12 cellular contexts compared by ENCODE assay signal in the genomic region with DNA sequence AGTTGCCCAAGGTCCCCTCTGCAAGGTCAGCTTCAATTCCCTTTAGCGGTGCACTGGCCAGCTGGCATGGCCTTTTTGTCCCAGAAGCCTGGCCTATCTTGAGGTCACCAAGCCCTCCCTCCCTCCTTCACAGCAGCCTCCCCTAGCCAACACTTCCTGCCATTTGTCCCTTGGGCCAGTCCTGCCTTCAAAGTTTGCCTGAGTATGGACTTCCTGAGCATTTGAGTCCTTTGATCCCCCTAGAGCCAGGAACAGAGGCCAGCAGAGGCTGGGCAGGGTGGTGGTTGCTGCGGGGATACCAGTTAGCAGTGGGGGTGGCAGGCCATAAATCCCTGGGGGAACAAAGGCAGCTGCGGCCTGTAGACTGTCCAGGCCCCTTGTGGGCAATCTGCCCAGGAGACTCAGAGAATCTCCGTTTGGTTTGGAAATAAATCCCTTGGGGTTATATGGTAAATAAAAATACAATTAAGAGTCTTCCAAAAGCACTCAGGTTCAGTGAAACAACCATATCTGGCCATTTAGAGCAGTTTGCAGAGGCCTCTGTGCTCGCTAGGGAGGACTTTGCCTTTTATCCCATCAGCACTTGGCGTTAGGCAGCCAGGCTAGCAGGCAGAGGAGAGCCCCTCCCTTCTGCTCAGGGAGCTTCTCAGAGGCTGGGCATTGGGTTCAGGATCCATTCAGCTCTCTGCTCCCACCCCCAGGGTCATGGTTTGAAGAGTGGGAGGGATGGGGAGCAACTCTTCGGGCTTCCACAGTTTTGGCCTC. TPM values are rescaled to one million over a fixed set of nuclear protein-coding genes. Genes with fewer than 3 reads are reported as not detected.
A peak's percentile ranks its signal among the peaks of the same experiment; 100 is the strongest.
DNase-seq lines count a peak whose midpoint lies in the region; ATAC-seq and TF ChIP-seq lines count a peak whose summit lies in the region.
"Had no signal": no experiment of that assay in that cellular context is flagged by ENCODE, and none has a peak within 500 bp of the region (broad histone marks: within the 10 kb centered on the region; RNA-seq: fewer than 3 reads in every experiment).

No MANE protein-coding gene starts in this region.

- POLR2A ChIA-PET in Caco-2 (lab: Charles Lee), result no interaction called here

- intact Hi-C loops in psoas muscle (cut with DNase I), result no loop called here
- intact Hi-C loops in Caco-2 (cut with micrococcal nuclease; ENCODE audit: unreplicated experiment), result no loop called here

- peak overlapping the region; percentile 82 for H3K27ac ChIP-seq in psoas muscle

- DNase-seq in H7 (peak; percentile 70), NCI-H345 treated with DMSO at 0.1 percent for 48 hours (lab: John Stamatoyannopoulos, UW; ENCODE audit: unreplicated experiment) (peak; percentile 25), fibroblast of pulmonary artery (ENCODE audit: low read depth) (peak; percentile 33), psoas muscle (peak; percentile 51 to 82), SIG-M5 treated with dmso at 0.1 percent for 504 hours (lab: John Stamatoyannopoulos, UW; ENCODE audit: unreplicated experiment) (no peak), kidney tubule cell (ENCODE audit: low spot score) (no peak), Caco-2 (no peak)
- DNase-seq: activated CD4-positive, alpha-beta T cell treated with anti-CD3 and anti-CD28 coated beads, Interleukin-2, amount 50 U/mL, for 48 hours; erythroblast had no signal

- no peaks in the 10 kb centered on the region for H3K9me3 Mint-ChIP-seq in Caco-2 (ENCODE audit: unreplicated experiment)
- H3K9me3 Mint-ChIP-seq: stimulated activated effector memory CD8-positive, alpha-beta T cell treated with anti-CD3 and anti-CD28 coated beads, Interleukin-12 subunit alpha, Interleukin-12 subunit beta, amount 100 ng/mL, for 72 hours had no signal

- H3K4me3 ChIP-seq in H7 (ENCODE audit: insufficient read depth, low read depth, low read length) (no peak overlapping the region), fibroblast of pulmonary artery (replicated peaks; ENCODE audit: low read depth, low read length) (no peak overlapping the region), psoas muscle (no peak overlapping the region), Caco-2 (ENCODE audit: low read depth, low read length) (no peak overlapping the region)
- H3K4me3 ChIP-seq: lung had no signal

- no peak overlapping the region for H3K4me3 Mint-ChIP-seq in Caco-2 (ENCODE audit: unreplicated experiment)
- H3K4me3 Mint-ChIP-seq: stimulated activated effector memory CD8-positive, alpha-beta T cell treated with anti-CD3 and anti-CD28 coated beads, Interleukin-12 subunit alpha, Interleukin-12 subunit beta, amount 100 ng/mL, for 72 hours had no signal

- ATAC-seq in psoas muscle (peak; percentile 6 to 42 (median 23)), HG03457 (IDR thresholded peaks at IDR 0.05; ENCODE audit: unreplicated experiment) (no peak)
- ATAC-seq: stimulated activated effector memory CD8-positive, alpha-beta T cell treated with anti-CD3 and anti-CD28 coated beads, Interleukin-12 subunit alpha, Interleukin-12 subunit beta, amount 100 ng/mL, for 72 hours had no signal

- H3K27me3 Mint-ChIP-seq in Caco-2 (ENCODE audit: insufficient read depth, unreplicated experiment), result no peaks in the 10 kb centered on the region

- peaks cover 11% of the 10 kb centered on the region for H3K36me3 Mint-ChIP-seq in Caco-2 (ENCODE audit: insufficient read depth, unreplicated experiment)

- H3K4me1 ChIP-seq in psoas muscle (peaks cover 46% of the 10 kb centered on the region), Caco-2 (no peaks in the 10 kb centered on the region)

- H3K36me3 ChIP-seq in H7 (replicated peaks; ENCODE audit: control insufficient read depth, insufficient read depth, low read length) (no peaks in the 10 kb centered on the region), psoas muscle (ENCODE audit: insufficient read depth in 1 of 2, low read depth in 1 of 2) (peaks cover 0 to 20% of the 10 kb centered on the region in 2 donors), Caco-2 (ENCODE audit: control insufficient read depth, insufficient read depth, low read length) (peaks cover 2% of the 10 kb centered on the region; the same call in 1 of the 2 replicates)

- peaks cover 33% of the 10 kb centered on the region for H3K27me3 ChIP-seq in H7 (ENCODE audit: control insufficient read depth, insufficient read depth, low read length)
- H3K27me3 ChIP-seq in psoas muscle (ENCODE audit: insufficient read depth in 3 of 3, low read length in 2 of 3), result no peaks in the 10 kb centered on the region
- H3K27me3 ChIP-seq in Caco-2 (replicated peaks; ENCODE audit: control insufficient read depth, insufficient read depth, low read length), result no peaks in the 10 kb centered on the region

- CTCF ChIA-PET in Caco-2 (lab: Charles Lee), result no interaction called here

- H3K9me3 ChIP-seq in psoas muscle (no peaks in the 10 kb centered on the region), Caco-2 (no peaks in the 10 kb centered on the region)

- WGBS in psoas muscle, 3 donors, result 18 to 36% (median 22%) methylated on average over 7 of the region's 7 CpGs

- H3K27ac Mint-ChIP-seq in Caco-2 (ENCODE audit: unreplicated experiment), result no peak overlapping the region
- H3K27ac Mint-ChIP-seq: stimulated activated effector memory CD8-positive, alpha-beta T cell treated with anti-CD3 and anti-CD28 coated beads, Interleukin-12 subunit alpha, Interleukin-12 subunit beta, amount 100 ng/mL, for 72 hours had no signal

- no TSS peak for BruUV-seq in Caco-2 (replicated peaks; lab: Mats Ljungman, UMichigan)

- TF ChIP-seq CTCF in fibroblast of pulmonary artery (IDR thresholded peaks at IDR 0.05; ENCODE audit: low read length, missing control alignments), result no peak
- no peak for TF ChIP-seq CTCF in psoas muscle (IDR thresholded peaks at IDR 0.05)
- TF ChIP-seq CTCF in Caco-2 (IDR thresholded peaks at IDR 0.05; ENCODE audit: insufficient read depth in 1 of 2, low read depth in 1 of 2, low read length in 1 of 2, severe bottlenecking in 1 of 2, unreplicated experiment in 1 of 2), result no peak

- no peaks in the 10 kb centered on the region for H3K4me1 Mint-ChIP-seq in Caco-2 (ENCODE audit: low read depth, unreplicated experiment)

RNA-seq across cellular contexts. Expression of gene HES6, which starts 3.1 kb away (rescaled TPM):
- total RNA-seq in H7 (2014; rRNA removed; shearing (Covaris generic)), result 52.2 and 67.4 TPM in 2 replicates
- 10 to 100 TPM in 2 of 4 donors, 1 to 10 TPM in 2; 4.1 to 13.1 (median 10.9) TPM for total RNA-seq in psoas muscle
- 10 to 100 TPM; 35.7 to 54.5 (median 40.6) TPM for polyA plus RNA-seq in psoas muscle
- 21.2 and 22.1 TPM in 2 replicates for total RNA-seq in Caco-2 (2022)

RNA-seq across cellular contexts. Expression of gene ILKAP, which starts 39.4 kb away (rescaled TPM):
- total RNA-seq in H7 (2014; rRNA removed; shearing (Covaris generic)), result 12.8 and 18.5 TPM in 2 replicates
- total RNA-seq in psoas muscle, result 10 to 100 TPM; 31.8 to 43.8 (median 39.3) TPM
- polyA plus RNA-seq in psoas muscle, result 10 to 100 TPM; 55.2 to 66.6 (median 58.4) TPM
- 31.6 and 32.2 TPM in 2 replicates for total RNA-seq in Caco-2 (2022)

RNA-seq across cellular contexts. Expression of gene PER2, which starts 45.5 kb away (rescaled TPM):
- total RNA-seq in H7 (2014; rRNA removed; shearing (Covaris generic)), result 3.6 and 4.8 TPM in 2 replicates
- total RNA-seq in psoas muscle, result 10 to 100 TPM in 3 of 4 donors, 1 to 10 TPM in 1; 7.8 to 20.7 (median 13.1) TPM
- polyA plus RNA-seq in psoas muscle, result 1 to 10 TPM; 1.9 to 2.5 (median 2.4) TPM
- 12.2 and 12.5 TPM in 2 replicates for total RNA-seq in Caco-2 (2022)

Comparison
In these comparisons a context has a peak if more than half of its experiments do, and no peak if none do; other contexts are left out.
1. DNase-seq: peak in H7 (single experiment), NCI-H345 treated with DMSO at 0.1 percent for 48 hours (single experiment), fibroblast of pulmonary artery (single experiment) and psoas muscle (2 of 2); none in SIG-M5 treated with dmso at 0.1 percent for 504 hours (single experiment), kidney tubule cell (single experiment) and Caco-2 (0 of 2).